Comparison of ENCODE assay signal across 9 cellular contexts in genomic region chr1:150515328-150516049, GRCh38. TPM values are rescaled to one million over a fixed set of nuclear protein-coding genes. Genes with fewer than 3 reads are reported as not detected.
DNase-seq lines count a peak whose midpoint lies in the region; ATAC-seq, FAIRE-seq and TF ChIP-seq lines count a peak whose summit lies in the region.
"Had no signal": no experiment of that assay in that cellular context is flagged by ENCODE, and none has a peak within 500 bp of the region (broad histone marks: within the 10 kb centered on the region; RNA-seq: fewer than 3 reads in every experiment).

FALEC (plus strand) TSS chr1:150515752.

- no peaks in the 10 kb centered on the region for H3K36me3 ChIP-seq in kidney (ENCODE audit: control insufficient read depth in 1 of 2, insufficient read depth in 2 of 2, low read length in 2 of 2)

- TF ChIP-seq CTCF in AG09319 (IDR thresholded peaks at IDR 0.05; ENCODE audit: low read depth, low read length) = no peak
- peak; percentile 10 for TF ChIP-seq CTCF in kidney (IDR thresholded peaks at IDR 0.05; ENCODE audit: borderline replicate concordance, extremely low read depth, insufficient read depth)

- intact Hi-C loops in kidney (cut with DNase I) = no loop called here

- peak within 1 kb of the TSS; percentile 53 to 63 for H3K27ac ChIP-seq in kidney (ENCODE audit: low read depth in 2 of 2, low read length in 2 of 2)

- peak; percentile 97 for ATAC-seq in GM19023 (IDR thresholded peaks at IDR 0.05; ENCODE audit: unreplicated experiment)
- peak; percentile 97 for ATAC-seq in HG03280 (IDR thresholded peaks at IDR 0.05; ENCODE audit: unreplicated experiment)

- DNase-seq in AG09319 (ENCODE audit: extremely low read depth, low read depth) (peak; percentile 90), NCI-H345 treated with DMSO at 0.1 percent for 48 hours (lab: John Stamatoyannopoulos, UW; ENCODE audit: unreplicated experiment) (peak; percentile 100), cerebellar cortex (ENCODE audit: low spot score) (peak; percentile 97), kidney (peak; percentile 99)
- DNase-seq in activated CD4-positive, CD25-positive, alpha-beta regulatory T cell treated with anti-CD3 and anti-CD28 coated beads, Interleukin-2, amount 50 U/mL, for 16 hours (ENCODE audit: low read depth, low spot score) = peak; percentile 79
- peak; percentile 85 for DNase-seq in stimulated activated CD4-positive, alpha-beta T cell treated with anti-CD3 and anti-CD28 coated beads, Interleukin-15, amount 100 ng/mL, for 1 hour (ENCODE audit: low read depth in 1 of 2, low spot score in 1 of 2)

- no peaks in the 10 kb centered on the region for H3K9me3 ChIP-seq in kidney (ENCODE audit: control insufficient read depth in 1 of 2, low read length in 2 of 2)

- H3K9ac ChIP-seq in kidney (ENCODE audit: low read length in 2 of 2) = peak within 1 kb of the TSS; percentile 29 to 74

- no peak for FAIRE-seq in kidney (lab: Jason Lieb, UNC)

- H3K4me3 ChIP-seq in kidney (ENCODE audit: low read length in 2 of 2) = peak within 1 kb of the TSS; percentile 56 to 75

- peaks cover 3 to 4% of the 10 kb centered on the region in 2 donors for H3K4me1 ChIP-seq in kidney (ENCODE audit: control insufficient read depth in 1 of 2, insufficient read depth in 1 of 2, low read depth in 1 of 2, low read length in 2 of 2)

RNA-seq across cellular contexts. Expression of gene FALEC, which starts in this region (rescaled TPM):
- not detected for total RNA-seq in kidney
- not detected for polyA plus RNA-seq in kidney (ENCODE audit: insufficient read depth, low read depth, low replicate concordance)
- total RNA-seq: T-helper 1 cell treated with Interleukin-12 subunit alpha and Interleukin-12 subunit beta and Interleukin-4 antibody, amounts not matched to agents 30 ng/mL and 1 ng/mL, for 36 hours had no signal

Comparison
In these comparisons a context has a peak if more than half of its experiments do, and no peak if none do; other contexts are left out.
1. Peak in every context shown above with its lines: DNase-seq, ATAC-seq, H3K4me3 ChIP-seq and H3K27ac ChIP-seq.
2. Peak in DNase-seq, H3K4me3 ChIP-seq, H3K27ac ChIP-seq and H3K9ac ChIP-seq in kidney; RNA of the gene not detected or under 1 TPM.